25 cellular contexts compared by ENCODE assay signal in genomic region chr3:37688756-37689155, GRCh38.
"Had no signal": no experiment of that assay in that cellular context is flagged by ENCODE, and none has a peak within 500 bp of the region (broad histone marks: within the 10 kb centered on the region; RNA-seq: fewer than 3 reads in every experiment).

No MANE protein-coding gene starts in this region.

- H3K27ac Mint-ChIP-seq: immature natural killer cell; naive thymus-derived CD4-positive, alpha-beta T cell had no signal

- H3K4me3 ChIP-seq: coronary artery, esophagus squamous epithelium, pancreas, right lobe of liver, testis, tibial nerve, upper lobe of left lung had no signal

- DNase-seq: dermis blood vessel endothelial cell; effector memory CD4-positive, alpha-beta T cell; erythroblast; esophagus squamous epithelium; hypothalamus; immature natural killer cell; mesendoderm; midbrain; naive thymus-derived CD4-positive, alpha-beta T cell; pancreas; retina; right lobe of liver; small intestine; stimulated activated CD4-positive, alpha-beta T cell treated with anti-CD3 and anti-CD28 coated beads, Interleukin-15, amount 100 ng/mL, for 24 hours; stimulated activated CD4-positive, alpha-beta T cell treated with anti-CD3 and anti-CD28 coated beads, Interleukin-2, amount 100 ng/mL, for 48 hours; stimulated activated naive CD4-positive, alpha-beta T cell; testis had no signal

- FAIRE-seq: endothelial cell of umbilical vein, frontal cortex, keratinocyte, pancreas, small intestine, urothelium cell line had no signal

- H3K4me1 Mint-ChIP-seq: immature natural killer cell; naive thymus-derived CD4-positive, alpha-beta T cell had no signal

- H3K27me3 ChIP-seq: esophagus squamous epithelium, neutrophil, pancreas, right lobe of liver, testis, tibial nerve, upper lobe of left lung had no signal

- H3K9me3 Mint-ChIP-seq: immature natural killer cell; naive thymus-derived CD4-positive, alpha-beta T cell had no signal

- H3K36me3 ChIP-seq: pancreas had no signal

- H3K36me3 Mint-ChIP-seq: immature natural killer cell; naive thymus-derived CD4-positive, alpha-beta T cell had no signal

- ATAC-seq: naive thymus-derived CD4-positive, alpha-beta T cell; pancreas had no signal

- H3K4me3 Mint-ChIP-seq: immature natural killer cell; naive thymus-derived CD4-positive, alpha-beta T cell had no signal
